1 cellular context compared by ENCODE assay signal in the genomic region with DNA sequence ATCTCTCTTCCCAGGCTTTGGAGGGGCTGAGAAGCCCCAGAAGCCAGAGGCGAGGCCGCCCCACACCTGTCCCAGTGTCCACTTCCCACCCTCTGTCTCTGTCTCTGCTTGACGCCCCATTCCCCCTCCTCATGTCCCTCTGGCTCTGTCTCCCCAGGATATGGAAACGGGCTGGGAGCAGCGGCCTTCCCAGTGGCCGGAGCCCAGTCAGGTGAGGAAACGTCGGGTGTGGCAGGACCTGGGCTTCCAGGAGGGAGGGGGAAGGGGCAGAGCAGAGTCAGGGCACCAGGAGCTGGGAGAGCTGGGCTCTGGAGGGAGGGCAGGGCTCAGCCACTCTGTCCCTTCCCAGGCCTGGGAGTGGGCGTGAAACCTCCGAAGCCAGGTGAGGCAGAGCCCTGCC.
TF ChIP-seq lines count a peak whose summit lies in the region.

No MANE protein-coding gene starts in this region.

TF ChIP-seq in GM23338, 12 proteins besides CTCF, POLR2A, EP300 and RAD21:
- TF ChIP-seq ETS1 (IDR thresholded peaks at IDR 0.05) (no peak), EZH2phosphoT487 (IDR thresholded peaks at IDR 0.05; ENCODE audit: unreplicated experiment) (no peak), ZNF331 (CRISPR knock-in tag; IDR thresholded peaks at IDR 0.05; ENCODE audit: low read depth) (no peak), POLR2AphosphoS5 (IDR thresholded peaks at IDR 0.05; ENCODE audit: low read depth) (no peak), ZNF462 (CRISPR knock-in tag; IDR thresholded peaks at IDR 0.05) (no peak), JUNB (IDR thresholded peaks at IDR 0.05; ENCODE audit: unreplicated experiment) (no peak), STAT1 (IDR thresholded peaks at IDR 0.05; ENCODE audit: unreplicated experiment) (no peak), EZH2 (IDR thresholded peaks at IDR 0.05; ENCODE audit: low read depth, unreplicated experiment) (no peak), CREB1 (CRISPR knock-in tag; IDR thresholded peaks at IDR 0.05; ENCODE audit: low read depth) (no peak)
